Comparison of ENCODE assay signal across 21 cellular contexts in genomic region chr11:70247710-70248072, GRCh38. TPM values are rescaled to one million over a fixed set of nuclear protein-coding genes. Genes with fewer than 3 reads are reported as not detected.
A peak's percentile ranks its signal among the peaks of the same experiment; 100 is the strongest.
DNase-seq lines count a peak whose midpoint lies in the region; FAIRE-seq and TF ChIP-seq lines count a peak whose summit lies in the region.
"Had no signal": no experiment of that assay in that cellular context is flagged by ENCODE, and none has a peak within 500 bp of the region (broad histone marks: within the 10 kb centered on the region; RNA-seq: fewer than 3 reads in every experiment).

No MANE protein-coding gene starts in this region.

- peak overlapping the region; percentile 11; the same call in 1 of the 2 replicates for H4K8ac ChIP-seq in H1 (ENCODE audit: extremely low read depth, insufficient read depth, low read length)

- no peaks in the 10 kb centered on the region for H3K23me2 ChIP-seq in H1 (ENCODE audit: low read depth, low read length)

- H2BK20ac ChIP-seq in H1 (ENCODE audit: low read length) = no peak overlapping the region

- H3K79me2 ChIP-seq in H1 (ENCODE audit: control insufficient read depth in 1 of 2, insufficient read depth in 2 of 2, low read length in 2 of 2) = no peaks in the 10 kb centered on the region

- no peak overlapping the region for H3K4ac ChIP-seq in H1 (replicated peaks; ENCODE audit: insufficient read length, low read depth, low read length)

- no peak for TF ChIP-seq RAD21 in H1 (IDR thresholded peaks at IDR 0.05 in 1 of 2, conservative IDR thresholded peaks at IDR 0.05 in 1 of 2; ENCODE audit: low read depth in 2 of 2, low read length in 2 of 2)

- H3K14ac ChIP-seq in H1 (ENCODE audit: insufficient read length) = no peak overlapping the region

- no peak overlapping the region for H3K4me3 ChIP-seq in H1 (ENCODE audit: extremely low read depth in 1 of 4, insufficient read depth in 2 of 4, low read depth in 3 of 4, low read length in 4 of 4)
- H3K4me3 ChIP-seq: gastroesophageal sphincter, lung, tibial nerve had no signal

- 87% methylated on average over 4 of the region's 4 CpGs; no CpG with 5 or more reads in 1 of the 2 experiments for WGBS in H1 (ENCODE audit: extremely low coverage in 1 of 2, insufficient coverage in 1 of 2, insufficient read length in 1 of 2, insufficient replicate concordance in 2 of 2, low coverage in 1 of 2, low lambda C conversion rate in 2 of 2, missing lambda C conversion rate in 1 of 2), 2 experiments

- DNase-seq in GM03348 (ENCODE audit: low spot score) (peak; percentile 24), NCI-H69 (lab: John Stamatoyannopoulos, UW) (peak; percentile 40), H1 (ENCODE audit: low read depth in 1 of 2, low spot score in 2 of 2) (no peak), pons (ENCODE audit: low spot score) (peak; percentile 25), nephron progenitor cell (no peak), DMS114 treated with DMSO at 0.1 percent for 48 hours (lab: John Stamatoyannopoulos, UW; ENCODE audit: unreplicated experiment) (no peak), NCI-H2171 treated with DMSO at 0.1 percent for 48 hours (lab: John Stamatoyannopoulos, UW) (no peak)
- no peak for DNase-seq in activated CD4-positive, alpha-beta memory T cell treated with anti-CD3 and anti-CD28 coated beads for 36 hours
- DNase-seq: activated CD4-positive, alpha-beta T cell treated with anti-CD3 and anti-CD28 coated beads, Interleukin-2, amount 10 ng/mL, durations not matched to agents 24 days and 14 days; activated naive CD4-positive, alpha-beta T cell treated with Interleukin-2 at 50 U/mL for 16 hours; BE2C; natural killer cell; NCI-H2081 treated with DMSO at 0.1 percent for 48 hours; NCI-H526 treated with DMSO at 0.1 percent for 48 hours had no signal

- FAIRE-seq in H1 (lab: Jason Lieb, UNC) = no peak

- H2AFZ ChIP-seq in H1 (ENCODE audit: low read length) = peak overlapping the region; percentile 84; the same call in 1 of the 2 replicates

- no peaks in the 10 kb centered on the region; a peak in 1 of 7 replicates for H3K27me3 ChIP-seq in H1 (replicated peaks in 1 of 4; ENCODE audit: control insufficient read depth in 3 of 4, extremely low read depth in 1 of 4, insufficient read depth in 3 of 4, low read length in 3 of 4)
- H3K27me3 ChIP-seq: BE2C, gastroesophageal sphincter, tibial nerve had no signal

- no peak overlapping the region for H2BK15ac ChIP-seq in H1 (ENCODE audit: low read length)

- intact Hi-C loops in activated CD4-positive, alpha-beta memory T cell treated with anti-CD3 and anti-CD28 coated beads for 36 hours (cut with micrococcal nuclease) = no loop called here

- no peak for TF ChIP-seq POLR2A in H1 (IDR thresholded peaks at IDR 0.05; ENCODE audit: control extremely low read depth in 1 of 2, low read depth in 2 of 2, low read length in 2 of 2)

- H3K27ac Mint-ChIP-seq in activated CD4-positive, alpha-beta memory T cell treated with anti-CD3 and anti-CD28 coated beads for 36 hours = no peak overlapping the region
- no peak overlapping the region for H3K27ac Mint-ChIP-seq in nephron progenitor cell
- H3K27ac Mint-ChIP-seq: activated CD4-positive, alpha-beta T cell treated with anti-CD3 and anti-CD28 coated beads, Interleukin-2, amount 10 ng/mL, durations not matched to agents 24 days and 14 days; dendritic cell treated with granulocyte-macrophage colony-stimulating factor and Interleukin-4, amounts not matched to agents 40 ng/mL and 50 ng/mL, for 4 days; natural killer cell; progenitor cell of endocrine pancreas had no signal

- 0 out of 7 replicates have a peak, but pooled peaks cover 0 to 6% (median 0%) of the 10 kb centered on the region in 4 experiments for H3K4me1 ChIP-seq in H1 (replicated peaks in 1 of 4; ENCODE audit: control insufficient read depth in 3 of 4, insufficient read depth in 4 of 4, low read length in 3 of 4)
- H3K4me1 ChIP-seq: BE2C, gastroesophageal sphincter, tibial nerve had no signal

- H3K23ac ChIP-seq in H1 (ENCODE audit: insufficient read length) = no peak overlapping the region

- POLR2A ChIA-PET in H1 (lab: Charles Lee; ENCODE audit: partially characterized antibody) = no interaction called here
- POLR2A ChIA-PET in activated CD4-positive, alpha-beta memory T cell treated with anti-CD3 and anti-CD28 coated beads for 36 hours (lab: Charles Lee) = no interaction called here

- H2BK120ac ChIP-seq in H1 (replicated peaks; ENCODE audit: low read depth, low read length) = no peak overlapping the region

- H3K4me2 ChIP-seq in H1 (ENCODE audit: insufficient read depth in 1 of 2, low read depth in 2 of 2, low read length in 2 of 2) = no peak overlapping the region

- no peaks in the 10 kb centered on the region for H3K79me1 ChIP-seq in H1 (ENCODE audit: low read depth, low read length)

- H3K9me3 ChIP-seq in H1 (ENCODE audit: insufficient read depth in 2 of 2, low read depth in 1 of 2, low read length in 1 of 2) = no peaks in the 10 kb centered on the region
- H3K9me3 ChIP-seq: BE2C, gastroesophageal sphincter, tibial nerve had no signal

- TF ChIP-seq EP300 in H1 (IDR thresholded peaks at IDR 0.05; ENCODE audit: borderline replicate concordance in 1 of 2, low read depth in 2 of 2, low read length in 2 of 2) = no peak

- TF ChIP-seq CTCF in H1 (IDR thresholded peaks at IDR 0.05; ENCODE audit: control extremely low read depth in 1 of 3, insufficient read depth in 1 of 3, low read depth in 1 of 3, low read length in 3 of 3) = no peak
- TF ChIP-seq CTCF in nephron progenitor cell (IDR thresholded peaks at IDR 0.05) = no peak

- H2AK5ac ChIP-seq in H1 (ENCODE audit: low read depth, low read length) = no peak overlapping the region

- no peak overlapping the region for H4K5ac ChIP-seq in H1 (ENCODE audit: insufficient read length, low read depth, low read length)

- CTCF ChIA-PET in H1 (lab: Charles Lee; ENCODE audit: partially characterized antibody) = interaction anchor here (0.7 to 2.2 kb wide), 3 partner anchors 9 to 21 kb away, joined by 3 to 7 read pairs (median 6); no protein-coding TSS in a partner anchor
- CTCF ChIA-PET in activated CD4-positive, alpha-beta memory T cell treated with anti-CD3 and anti-CD28 coated beads for 36 hours (lab: Charles Lee) = no interaction called here

- no peaks in the 10 kb centered on the region for H3K36me3 ChIP-seq in H1 (ENCODE audit: control insufficient read depth in 2 of 4, insufficient read depth in 4 of 4, low read length in 3 of 4)
- H3K36me3 ChIP-seq: BE2C, gastroesophageal sphincter, tibial nerve had no signal

- H3K18ac ChIP-seq in H1 (ENCODE audit: extremely low read depth, low read length) = no peak overlapping the region; the same call in 1 of the 2 replicates

- H4K20me1 ChIP-seq in H1 (replicated peaks in 1 of 2; ENCODE audit: control insufficient read depth in 1 of 2, insufficient read depth in 2 of 2, low read length in 2 of 2) = no peaks in the 10 kb centered on the region

- H3K9ac ChIP-seq in H1 (replicated peaks in 1 of 4; ENCODE audit: extremely low read depth in 1 of 4, low read depth in 3 of 4, low read length in 3 of 4) = no peak overlapping the region

- H3K56ac ChIP-seq in H1 (replicated peaks; ENCODE audit: insufficient read length, low read depth, low read length) = no peak overlapping the region

- no peak overlapping the region for H2BK5ac ChIP-seq in H1 (ENCODE audit: low read depth, low read length)

- no peak overlapping the region for H3K4me3 Mint-ChIP-seq in activated CD4-positive, alpha-beta memory T cell treated with anti-CD3 and anti-CD28 coated beads for 36 hours
- H3K4me3 Mint-ChIP-seq in nephron progenitor cell = no peak overlapping the region
- H3K4me3 Mint-ChIP-seq: activated CD4-positive, alpha-beta T cell treated with anti-CD3 and anti-CD28 coated beads, Interleukin-2, amount 10 ng/mL, durations not matched to agents 24 days and 14 days; brain; dendritic cell treated with granulocyte-macrophage colony-stimulating factor and Interleukin-4, amounts not matched to agents 40 ng/mL and 50 ng/mL, for 4 days; natural killer cell had no signal

- no peak overlapping the region for H4K91ac ChIP-seq in H1 (replicated peaks; ENCODE audit: insufficient read length, low read length)

- no peak overlapping the region for H3K27ac ChIP-seq in H1 (ENCODE audit: low read depth, low read length)
- H3K27ac ChIP-seq: epithelial cell of prostate, gastroesophageal sphincter, tibial nerve had no signal

- no peaks in the 10 kb centered on the region for H3K36me3 Mint-ChIP-seq in activated CD4-positive, alpha-beta memory T cell treated with anti-CD3 and anti-CD28 coated beads for 36 hours
- H3K36me3 Mint-ChIP-seq in nephron progenitor cell (ENCODE audit: low read depth) = no peaks in the 10 kb centered on the region
- H3K36me3 Mint-ChIP-seq: brain, natural killer cell had no signal

- peaks cover 8% of the 10 kb centered on the region for H3K4me1 Mint-ChIP-seq in activated CD4-positive, alpha-beta memory T cell treated with anti-CD3 and anti-CD28 coated beads for 36 hours (ENCODE audit: low read depth)
- H3K4me1 Mint-ChIP-seq in nephron progenitor cell = peaks cover 32% of the 10 kb centered on the region
- H3K4me1 Mint-ChIP-seq: activated CD4-positive, alpha-beta T cell treated with anti-CD3 and anti-CD28 coated beads, Interleukin-2, amount 10 ng/mL, durations not matched to agents 24 days and 14 days had no signal

- H2BK12ac ChIP-seq in H1 (ENCODE audit: low read depth, low read length) = peak overlapping the region; percentile 75; the same call in 1 of the 2 replicates

- peaks cover 5% of the 10 kb centered on the region for H3K27me3 Mint-ChIP-seq in activated CD4-positive, alpha-beta memory T cell treated with anti-CD3 and anti-CD28 coated beads for 36 hours
- H3K27me3 Mint-ChIP-seq in nephron progenitor cell (ENCODE audit: low read depth, poor library complexity) = peaks cover 27% of the 10 kb centered on the region
- H3K27me3 Mint-ChIP-seq: activated CD4-positive, alpha-beta T cell treated with anti-CD3 and anti-CD28 coated beads, Interleukin-2, amount 10 ng/mL, durations not matched to agents 24 days and 14 days had no signal

- peaks cover 3% of the 10 kb centered on the region for H3K9me3 Mint-ChIP-seq in activated CD4-positive, alpha-beta memory T cell treated with anti-CD3 and anti-CD28 coated beads for 36 hours
- no peaks in the 10 kb centered on the region for H3K9me3 Mint-ChIP-seq in nephron progenitor cell
- H3K9me3 Mint-ChIP-seq: natural killer cell had no signal

RNA-seq across cellular contexts. Expression of gene PPFIA1, which starts 22.8 kb away (rescaled TPM):
- 73.2 and 73.5 TPM in 2 replicates for total RNA-seq in H1 (2021; fragmentation: NEBNext Ultra II Directional; extraction: Animal tissue kit (Norgen Biotek cat#: 25700))
- polyA plus RNA-seq in H1 (2011; rRNA removed) = 44.3 and 54.4 TPM in 2 replicates
- polyA plus RNA-seq in H1 (2011; cell fraction: cytosol; rRNA removed) = 54.6 TPM
- polyA plus RNA-seq in H1 (2011; cell fraction: nucleus; rRNA removed) = 160 TPM
- 33.0 to 41.8 TPM (median 40.1 TPM) in 4 replicates for polyA plus RNA-seq in H1 (2012, experiment 1 of 2)
- 4.9 TPM for polyA plus RNA-seq in H1 (2012, experiment 2 of 2)
- 42.3 TPM for polyA plus RNA-seq in H1 (2013, experiment 1 of 2)
- polyA plus RNA-seq in H1 (2013, experiment 2 of 2) = 41.3 TPM
- 144 and 189 TPM in 2 replicates for polyA minus RNA-seq in H1 (2011; rRNA and poly(A)+ RNA removed)
- 61.4 TPM for polyA minus RNA-seq in H1 (2011; cell fraction: cytosol; rRNA and poly(A)+ RNA removed)
- polyA minus RNA-seq in H1 (2011; cell fraction: nucleus; rRNA and poly(A)+ RNA removed) = 139 TPM
- total RNA-seq in activated CD4-positive, alpha-beta memory T cell treated with anti-CD3 and anti-CD28 coated beads for 36 hours = 10 to 100 TPM; 23.1 to 26.7 TPM

RNA-seq across cellular contexts. Expression of gene FADD, which starts 44.6 kb away (rescaled TPM):
- 43.8 and 43.9 TPM in 2 replicates for total RNA-seq in H1 (2021; fragmentation: NEBNext Ultra II Directional; extraction: Animal tissue kit (Norgen Biotek cat#: 25700))
- polyA plus RNA-seq in H1 (2011; rRNA removed) = 29.0 and 37.4 TPM in 2 replicates
- polyA plus RNA-seq in H1 (2011; cell fraction: cytosol; rRNA removed) = 40.3 TPM
- 31.3 TPM for polyA plus RNA-seq in H1 (2011; cell fraction: nucleus; rRNA removed)
- polyA plus RNA-seq in H1 (2012, experiment 1 of 2) = 34.2 to 40.6 TPM (median 39.4 TPM) in 4 replicates
- polyA plus RNA-seq in H1 (2012, experiment 2 of 2) = 42.8 TPM
- polyA plus RNA-seq in H1 (2013, experiment 1 of 2) = 36.2 TPM
- polyA plus RNA-seq in H1 (2013, experiment 2 of 2) = 35.3 TPM
- 33.9 and 44.7 TPM in 2 replicates for polyA minus RNA-seq in H1 (2011; rRNA and poly(A)+ RNA removed)
- polyA minus RNA-seq in H1 (2011; cell fraction: cytosol; rRNA and poly(A)+ RNA removed) = 25.3 TPM
- 22.5 TPM for polyA minus RNA-seq in H1 (2011; cell fraction: nucleus; rRNA and poly(A)+ RNA removed)
- 10 to 100 TPM; 31.8 to 33.9 TPM for total RNA-seq in activated CD4-positive, alpha-beta memory T cell treated with anti-CD3 and anti-CD28 coated beads for 36 hours

Comparison
In these comparisons a context has a peak if more than half of its experiments do, and no peak if none do; other contexts are left out.
1. DNase-seq: peak in GM03348 (single experiment), NCI-H69 (single experiment) and pons (single experiment); none in H1 (0 of 2), activated CD4-positive, alpha-beta memory T cell treated with anti-CD3 and anti-CD28 coated beads for 36 hours (single experiment), nephron progenitor cell (single experiment), DMS114 treated with DMSO at 0.1 percent for 48 hours (single experiment) and NCI-H2171 treated with DMSO at 0.1 percent for 48 hours (single experiment).